In the genomic region with DNA sequence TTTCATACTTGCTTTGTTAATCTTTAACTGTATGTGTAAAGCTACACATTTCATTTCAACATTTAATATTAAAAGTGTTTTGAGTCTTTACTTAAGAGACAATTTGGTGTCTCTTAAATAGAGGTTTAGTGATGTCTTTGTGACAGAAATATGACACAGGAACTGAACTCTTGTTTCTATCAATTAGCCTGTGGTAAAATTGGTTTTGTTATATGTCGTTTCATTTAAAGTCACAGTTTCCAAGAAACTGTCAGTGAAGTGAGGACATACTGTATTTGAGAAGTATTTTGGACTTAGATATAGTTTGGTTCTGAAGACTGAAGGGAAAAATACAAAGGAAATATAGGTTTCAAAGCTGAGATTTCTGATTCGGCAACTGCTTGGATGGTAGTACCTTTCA, we compare ENCODE assay signal across 20 cellular contexts. TPM values are rescaled to one million over a fixed set of nuclear protein-coding genes. Genes with fewer than 3 reads are reported as not detected.
DNase-seq lines count a peak whose midpoint lies in the region; ATAC-seq and TF ChIP-seq lines count a peak whose summit lies in the region.
"Had no signal": no experiment of that assay in that cellular context is flagged by ENCODE, and none has a peak within 500 bp of the region (broad histone marks: within the 10 kb centered on the region; RNA-seq: fewer than 3 reads in every experiment).

No MANE protein-coding gene starts in this region.

- no peak overlapping the region for H3K4me3 Mint-ChIP-seq in activated T-cell treated with anti-CD3 and anti-CD28 coated beads, Interleukin-2, amount 50 U/mL, for 24 hours
- peak overlapping the region in 1 of 4 donors; percentile 53 for H3K4me3 Mint-ChIP-seq in IgD-negative memory B cell
- no peak overlapping the region for H3K4me3 Mint-ChIP-seq in dendritic cell treated with granulocyte-macrophage colony-stimulating factor and Interleukin-4, amounts not matched to agents 40 ng/mL and 50 ng/mL, for 4 days
- H3K4me3 Mint-ChIP-seq in activated naive CD8-positive, alpha-beta T cell treated with anti-CD3 and anti-CD28 coated beads, Interleukin-2, amount 50 U/mL, for 24 hours, result no peak overlapping the region
- H3K4me3 Mint-ChIP-seq: CD4-positive, alpha-beta memory T cell had no signal

- peaks cover 9% of the 10 kb centered on the region for H3K4me1 Mint-ChIP-seq in activated T-cell treated with anti-CD3 and anti-CD28 coated beads, Interleukin-2, amount 50 U/mL, for 24 hours (ENCODE audit: low read depth)
- H3K4me1 Mint-ChIP-seq in IgD-negative memory B cell, result peaks cover 21 to 36% (median 29%) of the 10 kb centered on the region in 3 donors
- H3K4me1 Mint-ChIP-seq in dendritic cell treated with granulocyte-macrophage colony-stimulating factor and Interleukin-4, amounts not matched to agents 40 ng/mL and 50 ng/mL, for 4 days (ENCODE audit: low read depth), result peaks cover 66% of the 10 kb centered on the region
- H3K4me1 Mint-ChIP-seq in activated naive CD8-positive, alpha-beta T cell treated with anti-CD3 and anti-CD28 coated beads, Interleukin-2, amount 50 U/mL, for 24 hours, result peaks cover 15% of the 10 kb centered on the region

- DNase-seq in activated T-cell treated with anti-CD3 and anti-CD28 coated beads, Interleukin-2, amount 50 U/mL, for 24 hours, result no peak
- DNase-seq in activated T-cell treated with anti-CD3 and anti-CD28 coated beads for 4 hours, result no peak
- DNase-seq in DMS153 treated with DMSO at 0.1 percent for 48 hours (lab: John Stamatoyannopoulos, UW; ENCODE audit: unreplicated experiment), result no peak
- no peak for DNase-seq in activated naive CD8-positive, alpha-beta T cell treated with anti-CD3 and anti-CD28 coated beads, Interleukin-2, amount 50 U/mL, for 24 hours
- DNase-seq in right atrium auricular region (ENCODE audit: low spot score), result no peak
- no peak for DNase-seq in DMS 273 (lab: John Stamatoyannopoulos, UW; ENCODE audit: unreplicated experiment)
- DNase-seq: 8988T; BE2C; CD4-positive, alpha-beta memory T cell; DMS53; KBM-7; NCI-H187; NCI-H2107; NCI-H2227 treated with DMSO at 0.1 percent for 48 hours; NCI-H510A treated with DMSO at 0.1 percent for 48 hours; NCI-H774; PC-9 had no signal

- no peak for ATAC-seq in activated naive CD8-positive, alpha-beta T cell treated with anti-CD3 and anti-CD28 coated beads, Interleukin-2, amount 50 U/mL, for 24 hours

- no peak for TF ChIP-seq CTCF in right atrium auricular region (IDR thresholded peaks at IDR 0.05)

- H3K36me3 Mint-ChIP-seq in activated T-cell treated with anti-CD3 and anti-CD28 coated beads, Interleukin-2, amount 50 U/mL, for 24 hours (ENCODE audit: low read depth), result peaks cover 59% of the 10 kb centered on the region
- peaks cover 9% of the 10 kb centered on the region for H3K36me3 Mint-ChIP-seq in IgD-negative memory B cell
- H3K36me3 Mint-ChIP-seq in dendritic cell treated with granulocyte-macrophage colony-stimulating factor and Interleukin-4, amounts not matched to agents 40 ng/mL and 50 ng/mL, for 4 days (ENCODE audit: low read depth), result peaks cover 34% of the 10 kb centered on the region
- peaks cover 5% of the 10 kb centered on the region for H3K36me3 Mint-ChIP-seq in activated naive CD8-positive, alpha-beta T cell treated with anti-CD3 and anti-CD28 coated beads, Interleukin-2, amount 50 U/mL, for 24 hours (ENCODE audit: low read depth)

- H3K4me3 ChIP-seq in right atrium auricular region, result no peak overlapping the region
- H3K4me3 ChIP-seq: PC-9 had no signal

- H3K27me3 Mint-ChIP-seq in activated T-cell treated with anti-CD3 and anti-CD28 coated beads, Interleukin-2, amount 50 U/mL, for 24 hours, result no peaks in the 10 kb centered on the region
- no peaks in the 10 kb centered on the region for H3K27me3 Mint-ChIP-seq in IgD-negative memory B cell
- H3K27me3 Mint-ChIP-seq in dendritic cell treated with granulocyte-macrophage colony-stimulating factor and Interleukin-4, amounts not matched to agents 40 ng/mL and 50 ng/mL, for 4 days, result no peaks in the 10 kb centered on the region
- H3K27me3 Mint-ChIP-seq in activated naive CD8-positive, alpha-beta T cell treated with anti-CD3 and anti-CD28 coated beads, Interleukin-2, amount 50 U/mL, for 24 hours, result no peaks in the 10 kb centered on the region
- H3K27me3 Mint-ChIP-seq: CD4-positive, alpha-beta memory T cell had no signal

- intact Hi-C loops in dendritic cell treated with granulocyte-macrophage colony-stimulating factor and Interleukin-4, amounts not matched to agents 40 ng/mL and 50 ng/mL, for 4 days (cut with micrococcal nuclease), result no loop called here

- H3K27ac ChIP-seq in right atrium auricular region, result no peak overlapping the region
- H3K27ac ChIP-seq: PC-9, RWPE1 had no signal

- no peaks in the 10 kb centered on the region for H3K27me3 ChIP-seq in right atrium auricular region
- H3K27me3 ChIP-seq: BE2C had no signal

- H3K36me3 ChIP-seq in right atrium auricular region, result peaks cover 4% of the 10 kb centered on the region

- H3K9me3 ChIP-seq in right atrium auricular region, result no peaks in the 10 kb centered on the region
- H3K9me3 ChIP-seq: BE2C had no signal

- peak overlapping the region; percentile 38 for H3K27ac Mint-ChIP-seq in activated T-cell treated with anti-CD3 and anti-CD28 coated beads, Interleukin-2, amount 50 U/mL, for 24 hours
- peak overlapping the region in 2 of 3 donors; percentile 3 to 15 for H3K27ac Mint-ChIP-seq in IgD-negative memory B cell
- peak overlapping the region; percentile 94 for H3K27ac Mint-ChIP-seq in dendritic cell treated with granulocyte-macrophage colony-stimulating factor and Interleukin-4, amounts not matched to agents 40 ng/mL and 50 ng/mL, for 4 days
- no peak overlapping the region for H3K27ac Mint-ChIP-seq in activated naive CD8-positive, alpha-beta T cell treated with anti-CD3 and anti-CD28 coated beads, Interleukin-2, amount 50 U/mL, for 24 hours

- peaks cover 0 to 6% of the 10 kb centered on the region in 2 donors for H3K4me1 ChIP-seq in right atrium auricular region
- H3K4me1 ChIP-seq: BE2C had no signal

- H3K9me3 Mint-ChIP-seq in activated T-cell treated with anti-CD3 and anti-CD28 coated beads, Interleukin-2, amount 50 U/mL, for 24 hours, result no peaks in the 10 kb centered on the region
- no peaks in the 10 kb centered on the region for H3K9me3 Mint-ChIP-seq in IgD-negative memory B cell
- no peaks in the 10 kb centered on the region for H3K9me3 Mint-ChIP-seq in dendritic cell treated with granulocyte-macrophage colony-stimulating factor and Interleukin-4, amounts not matched to agents 40 ng/mL and 50 ng/mL, for 4 days
- H3K9me3 Mint-ChIP-seq in activated naive CD8-positive, alpha-beta T cell treated with anti-CD3 and anti-CD28 coated beads, Interleukin-2, amount 50 U/mL, for 24 hours, result no peaks in the 10 kb centered on the region
- H3K9me3 Mint-ChIP-seq: CD4-positive, alpha-beta memory T cell had no signal

RNA-seq across cellular contexts. Expression of a gene that starts 6.4 kb away (rescaled TPM):
- polyA plus RNA-seq in IgD-negative memory B cell, result 41.5 TPM
- 1 to 10 TPM in 1 of 2 donors, under 1 TPM in 1; 0.59 to 3.0 TPM for total RNA-seq in right atrium auricular region
